Comparison of ENCODE assay signal across 8 cellular contexts in genomic region chr17:78737332-78737731, GRCh38. TPM values are rescaled to one million over a fixed set of nuclear protein-coding genes. Genes with fewer than 3 reads are reported as not detected.
DNase-seq lines count a peak whose midpoint lies in the region; TF ChIP-seq lines count a peak whose summit lies in the region.

No MANE protein-coding gene starts in this region.

- H3K4me3 ChIP-seq in duodenal mucosa (ENCODE audit: low read depth in 1 of 2, low read length in 2 of 2): peak overlapping the region; percentile 71 to 81
- peak overlapping the region; percentile 43 for H3K4me3 ChIP-seq in smooth muscle cell

- DNase-seq in SKM-1 treated with dmso at 0.1 percent for 144 hours (lab: John Stamatoyannopoulos, UW; ENCODE audit: unreplicated experiment): peak; percentile 41
- no peak for DNase-seq in SKM-1 (lab: John Stamatoyannopoulos, UW; ENCODE audit: unreplicated experiment)
- peak; percentile 40 for DNase-seq in NOMO-1 treated with dmso at 0.1 percent for 144 hours (lab: John Stamatoyannopoulos, UW; ENCODE audit: unreplicated experiment)
- DNase-seq in smooth muscle cell (lab: John Stamatoyannopoulos, UW; ENCODE audit: unreplicated experiment): no peak
- DNase-seq in islet precursor cell: no peak
- no peak for DNase-seq in ecto neural progenitor cell (ENCODE audit: low spot score)
- DNase-seq in NCI-H510A (lab: John Stamatoyannopoulos, UW): no peak

- TF ChIP-seq CTCF in smooth muscle cell (IDR thresholded peaks at IDR 0.05; ENCODE audit: borderline replicate concordance, insufficient read depth, poor library complexity, severe bottlenecking): no peak

- H3K4me2 ChIP-seq in smooth muscle cell: peak overlapping the region; percentile 70

- peaks cover 72% of the 10 kb centered on the region for H4K20me1 ChIP-seq in smooth muscle cell (ENCODE audit: low read depth)

- H3F3A ChIP-seq in smooth muscle cell (ENCODE audit: low read depth): no peaks in the 10 kb centered on the region

- H3K79me2 ChIP-seq in smooth muscle cell (ENCODE audit: low read depth): peaks cover 66% of the 10 kb centered on the region

- H3K9ac ChIP-seq in duodenal mucosa (ENCODE audit: low read depth in 1 of 2, low read length in 2 of 2) (peak overlapping the region in 1 of 2 donors; percentile 91), smooth muscle cell (ENCODE audit: low read depth) (peak overlapping the region; percentile 42)

- peaks cover 58 to 63% of the 10 kb centered on the region in 2 donors for H3K4me1 ChIP-seq in duodenal mucosa (ENCODE audit: control insufficient read depth in 1 of 2, insufficient read depth in 2 of 2, low read length in 2 of 2)
- peaks cover 10% of the 10 kb centered on the region for H3K4me1 ChIP-seq in smooth muscle cell (ENCODE audit: low read depth)

- H3K36me3 ChIP-seq in duodenal mucosa (ENCODE audit: control insufficient read depth in 1 of 2, insufficient read depth in 2 of 2, low read length in 2 of 2) (no peaks in the 10 kb centered on the region), smooth muscle cell (ENCODE audit: low read depth) (no peaks in the 10 kb centered on the region)

- H3K27ac ChIP-seq in duodenal mucosa (ENCODE audit: low read depth, low read length) (no peak overlapping the region), smooth muscle cell (ENCODE audit: low read depth) (peak overlapping the region; percentile 88)

- 28% methylated on average over 2 of the region's 2 CpGs for WGBS in smooth muscle cell (ENCODE audit: low lambda C conversion rate)

- H2AFZ ChIP-seq in smooth muscle cell (ENCODE audit: low read depth): no peak overlapping the region

- H3K27me3 ChIP-seq in duodenal mucosa (ENCODE audit: control insufficient read depth in 1 of 2, insufficient read depth in 2 of 2, low read length in 2 of 2) (no peaks in the 10 kb centered on the region), smooth muscle cell (ENCODE audit: low read depth) (no peaks in the 10 kb centered on the region)

- H3K9me3 ChIP-seq in duodenal mucosa (ENCODE audit: control insufficient read depth in 1 of 2, low read length in 2 of 2) (no peaks in the 10 kb centered on the region), smooth muscle cell (replicated peaks; ENCODE audit: low read depth) (no peaks in the 10 kb centered on the region)

RNA-seq across cellular contexts. Expression of gene CYTH1, which starts 44.7 kb away (rescaled TPM):
- 17.4 and 19.3 TPM in 2 replicates for total RNA-seq in smooth muscle cell
- 14.1 and 26.9 TPM in 2 replicates for polyA plus RNA-seq in smooth muscle cell

Comparison
In these comparisons a context has a peak if more than half of its experiments do, and no peak if none do; other contexts are left out.
1. DNase-seq: peak in SKM-1 treated with dmso at 0.1 percent for 144 hours (single experiment) and NOMO-1 treated with dmso at 0.1 percent for 144 hours (single experiment); none in SKM-1 (single experiment), smooth muscle cell (single experiment), islet precursor cell (single experiment), ecto neural progenitor cell (single experiment) and NCI-H510A (single experiment).